Comparison of ENCODE assay signal across 12 cellular contexts in the genomic region with DNA sequence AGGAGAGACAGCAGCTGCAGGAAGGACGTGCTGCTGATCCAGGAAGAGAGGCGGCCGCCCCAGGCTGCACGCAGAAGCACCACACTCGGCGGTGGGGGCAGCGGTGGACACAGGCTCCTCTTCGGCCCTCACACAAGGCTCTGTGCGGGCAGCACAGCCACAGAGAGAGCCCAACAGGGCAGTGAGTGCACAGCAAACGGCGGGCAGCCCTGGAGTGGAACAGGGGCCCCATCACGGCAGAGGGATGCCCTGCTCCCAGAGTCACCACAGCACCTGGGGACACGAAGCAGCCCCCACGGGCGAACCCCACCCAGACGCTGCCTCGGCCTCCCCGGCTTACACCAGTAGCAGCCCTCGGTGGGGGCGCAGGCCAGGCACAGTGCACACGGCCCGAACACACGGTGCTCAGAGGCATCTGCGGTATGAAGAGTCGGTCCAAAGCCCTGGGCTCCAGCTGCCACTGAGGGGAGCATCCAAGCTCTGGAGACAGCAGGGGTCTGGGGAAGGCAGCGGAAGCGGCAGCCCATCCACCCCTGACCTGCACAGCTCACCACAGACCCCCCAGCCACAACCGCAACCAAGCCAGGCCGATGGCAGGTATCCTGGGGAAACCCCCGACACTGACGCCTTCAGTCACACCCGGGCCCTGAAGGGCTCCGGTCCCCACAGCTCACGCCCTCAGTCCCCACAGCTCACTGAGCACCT. TPM values are rescaled to one million over a fixed set of nuclear protein-coding genes. Genes with fewer than 3 reads are reported as not detected.
DNase-seq lines count a peak whose midpoint lies in the region; ATAC-seq and TF ChIP-seq lines count a peak whose summit lies in the region.
"Had no signal": no experiment of that assay in that cellular context is flagged by ENCODE, and none has a peak within 500 bp of the region (broad histone marks: within the 10 kb centered on the region; RNA-seq: fewer than 3 reads in every experiment).

No MANE protein-coding gene starts in this region.

- H3K36me3 Mint-ChIP-seq in endodermal cell (ENCODE audit: low read depth) = peaks cover 54% of the 10 kb centered on the region
- no peaks in the 10 kb centered on the region for H3K36me3 Mint-ChIP-seq in activated T-cell treated with anti-CD3 and anti-CD28 coated beads, Interleukin-2, amount 50 U/mL, for 72 hours (ENCODE audit: insufficient read depth in 2 of 2)

- H3K4me3 Mint-ChIP-seq in endodermal cell = no peak overlapping the region
- H3K4me3 Mint-ChIP-seq in activated T-cell treated with anti-CD3 and anti-CD28 coated beads, Interleukin-2, amount 50 U/mL, for 72 hours = no peak overlapping the region

- H3K4me1 ChIP-seq in mucosa of descending colon (ENCODE audit: low read depth) = no peaks in the 10 kb centered on the region
- no peaks in the 10 kb centered on the region for H3K4me1 ChIP-seq in endodermal cell (ENCODE audit: control insufficient read depth, insufficient read depth, low read length)
- H3K4me1 ChIP-seq: Caco-2, uterus had no signal

- H3K27ac Mint-ChIP-seq in endodermal cell = no peak overlapping the region
- no peak overlapping the region for H3K27ac Mint-ChIP-seq in activated T-cell treated with anti-CD3 and anti-CD28 coated beads, Interleukin-2, amount 50 U/mL, for 72 hours

- H3K9me3 Mint-ChIP-seq in endodermal cell = no peaks in the 10 kb centered on the region
- no peaks in the 10 kb centered on the region for H3K9me3 Mint-ChIP-seq in activated T-cell treated with anti-CD3 and anti-CD28 coated beads, Interleukin-2, amount 50 U/mL, for 72 hours

- no peak for DNase-seq in mucosa of descending colon
- no peak for DNase-seq in NCI-H510A (lab: John Stamatoyannopoulos, UW)
- no peak for DNase-seq in endodermal cell
- DNase-seq in activated CD4-positive, CD25-positive, alpha-beta regulatory T cell (lab: John Stamatoyannopoulos, UW) = no peak
- no peak for DNase-seq in activated T-cell treated with anti-CD3 and anti-CD28 coated beads, Interleukin-2, amount 50 U/mL, for 72 hours
- DNase-seq: activated naive CD4-positive, alpha-beta T cell treated with anti-CD3 and anti-CD28 coated beads, Interleukin-2, amount 50 U/mL, for 16 hours; Caco-2; uterus had no signal

- no peak overlapping the region for H3K9ac ChIP-seq in endodermal cell (ENCODE audit: extremely low read depth, low read length, poor library complexity, severe bottlenecking)

- H3K4me3 ChIP-seq in mucosa of descending colon = no peak overlapping the region
- no peak overlapping the region for H3K4me3 ChIP-seq in endodermal cell (ENCODE audit: low read length)
- H3K4me3 ChIP-seq: uterus had no signal

- H3K9me3 ChIP-seq in mucosa of descending colon (no peaks in the 10 kb centered on the region), endodermal cell (ENCODE audit: control insufficient read depth, low read length) (no peaks in the 10 kb centered on the region)
- H3K9me3 ChIP-seq: Caco-2, uterus had no signal

- H3K27me3 ChIP-seq in endodermal cell (ENCODE audit: control insufficient read depth, insufficient read depth, low read length, poor library complexity, severe bottlenecking) = no peaks in the 10 kb centered on the region
- H3K27me3 ChIP-seq: uterus had no signal

- H3K36me3 ChIP-seq in mucosa of descending colon (ENCODE audit: low read depth) = no peaks in the 10 kb centered on the region
- peaks cover under 1% of the 10 kb centered on the region for H3K36me3 ChIP-seq in endodermal cell (ENCODE audit: control insufficient read depth, insufficient read depth, low read length)
- H3K36me3 ChIP-seq: uterus had no signal

- no peaks in the 10 kb centered on the region for H3K4me1 Mint-ChIP-seq in endodermal cell
- H3K4me1 Mint-ChIP-seq in activated T-cell treated with anti-CD3 and anti-CD28 coated beads, Interleukin-2, amount 50 U/mL, for 72 hours (ENCODE audit: low read depth) = peaks cover 9% of the 10 kb centered on the region

- no peak overlapping the region for H3K27ac ChIP-seq in endodermal cell (ENCODE audit: low read depth, low read length)
- H3K27ac ChIP-seq: uterus had no signal

- 95 to 96% methylated on average over 12 to 34 of the region's 34 CpGs for WGBS in endodermal cell (ENCODE audit: insufficient coverage in 1 of 2, insufficient read length in 1 of 2), 2 experiments

- no peaks in the 10 kb centered on the region for H3K27me3 Mint-ChIP-seq in endodermal cell (ENCODE audit: insufficient read depth)
- no peaks in the 10 kb centered on the region for H3K27me3 Mint-ChIP-seq in activated T-cell treated with anti-CD3 and anti-CD28 coated beads, Interleukin-2, amount 50 U/mL, for 72 hours (ENCODE audit: low read depth)

- intact Hi-C loops in mucosa of descending colon (cut with DNase I, micrococcal nuclease) = no loop called here

- peak; percentile 57 for ATAC-seq in GM18858 (IDR thresholded peaks at IDR 0.05; ENCODE audit: unreplicated experiment)
- ATAC-seq in GM21576 (IDR thresholded peaks at IDR 0.05; ENCODE audit: unreplicated experiment) = peak; percentile 61
- peak; percentile 83 for ATAC-seq in HG03432 (IDR thresholded peaks at IDR 0.05; ENCODE audit: unreplicated experiment)
- ATAC-seq in mucosa of descending colon = peak; percentile 23
- no peak for ATAC-seq in activated T-cell treated with anti-CD3 and anti-CD28 coated beads, Interleukin-2, amount 50 U/mL, for 72 hours (replicated peaks in 1 of 2)
- ATAC-seq: sciatic nerve had no signal

- TF ChIP-seq CTCF in mucosa of descending colon (IDR thresholded peaks at IDR 0.05) (no peak), endodermal cell (conservative IDR thresholded peaks at IDR 0.05) (no peak)

RNA-seq across cellular contexts. Expression of gene NUDT1, which starts 16.8 kb away (rescaled TPM):
- 10 to 100 TPM in 2 of 3 donors, 1 to 10 TPM in 1; 6.8 to 20.3 (median 12.4) TPM for total RNA-seq in mucosa of descending colon
- 10 to 100 TPM; 56.0 to 84.7 TPM for total RNA-seq in endodermal cell
- 64.0 TPM for polyA plus RNA-seq in endodermal cell (2013, experiment 1 of 2)
- 61.0 TPM for polyA plus RNA-seq in endodermal cell (2013, experiment 2 of 2)
- total RNA-seq in activated T-cell treated with anti-CD3 and anti-CD28 coated beads, Interleukin-2, amount 50 U/mL, for 72 hours = 10 to 100 TPM; 63.6 to 79.3 TPM

RNA-seq across cellular contexts. Expression of gene MRM2, which starts 16.8 kb away (rescaled TPM):
- total RNA-seq in mucosa of descending colon (10 to 100 TPM; 16.5 to 18.8 (median 17.2) TPM), endodermal cell (10 to 100 TPM; 38.9 TPM)
- polyA plus RNA-seq in endodermal cell (2013, experiment 1 of 2) = 33.3 TPM
- polyA plus RNA-seq in endodermal cell (2013, experiment 2 of 2) = 31.5 TPM
- 10 to 100 TPM; 31.7 to 39.9 TPM for total RNA-seq in activated T-cell treated with anti-CD3 and anti-CD28 coated beads, Interleukin-2, amount 50 U/mL, for 72 hours

RNA-seq across cellular contexts. Expression of gene MAD1L1, which starts 26.1 kb away (rescaled TPM):
- total RNA-seq in mucosa of descending colon (10 to 100 TPM; 25.3 to 31.2 (median 26.2) TPM), endodermal cell (10 to 100 TPM; 59.1 to 61.4 TPM)
- 33.1 TPM for polyA plus RNA-seq in endodermal cell (2013, experiment 1 of 2)
- 29.4 TPM for polyA plus RNA-seq in endodermal cell (2013, experiment 2 of 2)
- total RNA-seq in activated T-cell treated with anti-CD3 and anti-CD28 coated beads, Interleukin-2, amount 50 U/mL, for 72 hours = 10 to 100 TPM; 51.2 to 63.8 TPM

RNA-seq across cellular contexts. Expression of gene SNX8, which starts 55.4 kb away (rescaled TPM):
- total RNA-seq in mucosa of descending colon (10 to 100 TPM; 20.8 to 30.1 (median 23.2) TPM), endodermal cell (10 to 100 TPM; 53.0 to 53.2 TPM)
- polyA plus RNA-seq in endodermal cell (2013, experiment 1 of 2) = 21.3 TPM
- polyA plus RNA-seq in endodermal cell (2013, experiment 2 of 2) = 25.2 TPM
- total RNA-seq in activated T-cell treated with anti-CD3 and anti-CD28 coated beads, Interleukin-2, amount 50 U/mL, for 72 hours = 10 to 100 TPM; 25.5 to 31.2 TPM

Comparison
In these comparisons a context has a peak if more than half of its experiments do, and no peak if none do; other contexts are left out.
1. ATAC-seq: peak in GM18858 (single experiment), GM21576 (single experiment), HG03432 (single experiment) and mucosa of descending colon (single experiment); none in activated T-cell treated with anti-CD3 and anti-CD28 coated beads, Interleukin-2, amount 50 U/mL, for 72 hours (0 of 2).